ENCODE assay signal across 12 cellular contexts in the genomic region with DNA sequence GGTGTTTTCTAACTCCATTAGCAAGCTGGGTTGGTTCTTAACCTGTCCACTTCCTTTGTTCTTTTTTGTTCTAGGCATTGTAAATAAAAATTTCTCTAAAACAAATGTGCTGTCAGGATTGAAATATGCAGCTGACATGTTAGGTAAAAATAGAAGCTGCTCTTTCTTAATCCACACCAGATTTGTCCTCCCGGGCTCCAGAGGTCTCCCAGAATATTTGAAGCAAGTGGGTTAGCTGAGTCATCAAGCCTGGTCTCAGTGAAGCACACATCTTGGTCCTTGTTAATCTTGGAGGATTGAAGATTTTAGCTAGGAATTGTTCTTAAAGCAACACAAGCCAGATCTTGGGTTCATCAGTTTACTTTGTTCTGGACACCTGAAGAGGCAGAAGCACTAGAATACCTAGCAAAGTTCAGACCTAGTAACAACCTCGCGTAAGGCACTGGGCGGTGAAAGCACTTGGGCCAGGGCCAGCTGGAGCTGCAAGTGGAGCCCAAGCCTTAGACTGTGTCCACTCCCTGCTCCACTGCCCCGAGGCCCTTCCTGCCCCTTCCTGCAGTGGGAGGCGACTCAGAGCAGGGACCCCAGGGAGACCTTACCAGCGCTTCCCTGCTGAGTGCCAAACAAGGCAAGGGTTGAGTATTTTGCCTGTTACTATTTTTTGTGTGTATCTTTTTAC. TPM values are rescaled to one million over a fixed set of nuclear protein-coding genes. Genes with fewer than 3 reads are reported as not detected.
DNase-seq lines count a peak whose midpoint lies in the region; ATAC-seq, FAIRE-seq and TF ChIP-seq lines count a peak whose summit lies in the region.
"Had no signal": no experiment of that assay in that cellular context is flagged by ENCODE, and none has a peak within 500 bp of the region (broad histone marks: within the 10 kb centered on the region; RNA-seq: fewer than 3 reads in every experiment).

No MANE protein-coding gene starts in this region.

- no peak overlapping the region for H3K4me3 Mint-ChIP-seq in activated CD8-positive, alpha-beta T cell treated with anti-CD3 and anti-CD28 coated beads, Interleukin-2, amount 10 ng/mL, durations not matched to agents 7 days and 5 days

- no peak overlapping the region for H3K4me3 ChIP-seq in cardiac muscle cell

- POLR2A ChIA-PET in activated CD8-positive, alpha-beta T cell treated with anti-CD3 and anti-CD28 coated beads, Interleukin-2, amount 10 ng/mL, durations not matched to agents 7 days and 5 days (lab: Charles Lee), result no interaction called here

- H3K27ac Mint-ChIP-seq in activated CD8-positive, alpha-beta T cell treated with anti-CD3 and anti-CD28 coated beads, Interleukin-2, amount 10 ng/mL, durations not matched to agents 7 days and 5 days, result no peak overlapping the region

- CTCF ChIA-PET in activated CD8-positive, alpha-beta T cell treated with anti-CD3 and anti-CD28 coated beads, Interleukin-2, amount 10 ng/mL, durations not matched to agents 7 days and 5 days (lab: Charles Lee), result interaction anchor here (1.1 kb wide), 1 partner anchor 10 kb away, joined by 4 read pairs; no protein-coding TSS in a partner anchor

- H3K4me1 Mint-ChIP-seq in activated CD8-positive, alpha-beta T cell treated with anti-CD3 and anti-CD28 coated beads, Interleukin-2, amount 10 ng/mL, durations not matched to agents 7 days and 5 days (ENCODE audit: low read depth), result peaks cover 6% of the 10 kb centered on the region

- peaks cover 28% of the 10 kb centered on the region for H3K36me3 ChIP-seq in cardiac muscle cell

- no peak for ATAC-seq in activated CD8-positive, alpha-beta T cell treated with anti-CD3 and anti-CD28 coated beads, Interleukin-2, amount 10 ng/mL, durations not matched to agents 7 days and 5 days

- H3K27ac ChIP-seq in angular gyrus (ENCODE audit: low read depth, low read length), result peak overlapping the region; percentile 39
- H3K27ac ChIP-seq in cardiac muscle cell, result peak overlapping the region; percentile 92

- no peak for TF ChIP-seq CTCF in cardiac muscle cell (IDR thresholded peaks at IDR 0.05; ENCODE audit: low read depth, low read length)

- no peaks in the 10 kb centered on the region for H3K27me3 ChIP-seq in cardiac muscle cell

- no peaks in the 10 kb centered on the region for H3K27me3 Mint-ChIP-seq in activated CD8-positive, alpha-beta T cell treated with anti-CD3 and anti-CD28 coated beads, Interleukin-2, amount 10 ng/mL, durations not matched to agents 7 days and 5 days (ENCODE audit: low read depth)

- no peaks in the 10 kb centered on the region for H3K9me3 ChIP-seq in cardiac muscle cell (ENCODE audit: low read depth)

- no peak for TF ChIP-seq POLR2A in GM12891 (IDR thresholded peaks at IDR 0.05; ENCODE audit: low read depth, low read length)

- no peaks in the 10 kb centered on the region for H3K9me3 Mint-ChIP-seq in activated CD8-positive, alpha-beta T cell treated with anti-CD3 and anti-CD28 coated beads, Interleukin-2, amount 10 ng/mL, durations not matched to agents 7 days and 5 days (ENCODE audit: insufficient read depth)

- peak; percentile 37 for DNase-seq in ELR (ENCODE audit: low read depth)
- peak; percentile 66 to 76 for DNase-seq in cardiac muscle cell (ENCODE audit: low read depth in 1 of 2, low spot score in 1 of 2)
- DNase-seq in renal cortical epithelial cell (ENCODE audit: low read depth), result peak; percentile 73
- DNase-seq in activated gamma-delta T cell treated with Interleukin-2 at 50 U/mL for 16 hours, result no peak
- DNase-seq in activated CD4-positive, alpha-beta T cell treated with anti-CD3 and anti-CD28 coated beads, Interleukin-2, amount 50 U/mL, for 48 hours, result no peak
- no peak for DNase-seq in GM12891 (ENCODE audit: insufficient read length, low spot score)
- DNase-seq in activated CD8-positive, alpha-beta T cell treated with anti-CD3 and anti-CD28 coated beads, Interleukin-2, amount 10 ng/mL, durations not matched to agents 7 days and 5 days, result no peak
- DNase-seq: activated CD4-positive, alpha-beta T cell treated with anti-CD3 and anti-CD28 coated beads, Interleukin-2, amount 50 U/mL, for 1 hour; DMS153; NCI-H748 treated with DMSO at 0.1 percent for 48 hours; small intestine had no signal

- FAIRE-seq in GM12891 (lab: Jason Lieb, UNC), result no peak
- FAIRE-seq: small intestine had no signal

- H3K36me3 Mint-ChIP-seq in activated CD8-positive, alpha-beta T cell treated with anti-CD3 and anti-CD28 coated beads, Interleukin-2, amount 10 ng/mL, durations not matched to agents 7 days and 5 days (ENCODE audit: low read depth), result peaks cover 6% of the 10 kb centered on the region

- peaks cover 35% of the 10 kb centered on the region for H3K4me1 ChIP-seq in cardiac muscle cell (ENCODE audit: low read depth)

TF ChIP-seq in GM12891, 5 proteins besides CTCF, POLR2A, EP300 and RAD21:
- TF ChIP-seq POLR2AphosphoS5 (IDR thresholded peaks at IDR 0.05; ENCODE audit: low read depth, low read length) (no peak), POU2F2 (IDR thresholded peaks at IDR 0.05; ENCODE audit: low read depth, low read length) (no peak), TAF1 (IDR thresholded peaks at IDR 0.05; ENCODE audit: low read depth, low read length) (no peak), PAX5 (IDR thresholded peaks at IDR 0.05; ENCODE audit: insufficient read depth, low read length, severe bottlenecking) (no peak), SPI1 (IDR thresholded peaks at IDR 0.05; ENCODE audit: low read depth, low read length) (no peak)
TF ChIP-seq in GM12891: peak in this region for 0.

RNA-seq across cellular contexts. Expression of a gene that starts 36.5 kb away (rescaled TPM):
- total RNA-seq in cardiac muscle cell (32.8 and 41.0 TPM in 2 replicates), renal cortical epithelial cell (21.0 and 24.8 TPM in 2 replicates)
- 69.6 and 71.2 TPM in 2 replicates for polyA plus RNA-seq in cardiac muscle cell
- 2.3 TPM for polyA plus RNA-seq in GM12891 (2012; ENCODE audit: low read depth, missing spikeins)
- 1 to 10 TPM; 4.1 to 5.0 TPM for total RNA-seq in activated CD8-positive, alpha-beta T cell treated with anti-CD3 and anti-CD28 coated beads, Interleukin-2, amount 10 ng/mL, durations not matched to agents 7 days and 5 days

Comparison
In these comparisons a context has a peak if more than half of its experiments do, and no peak if none do; other contexts are left out.
1. DNase-seq: peak in ELR (single experiment), cardiac muscle cell (2 of 2) and renal cortical epithelial cell (single experiment); none in activated gamma-delta T cell treated with Interleukin-2 at 50 U/mL for 16 hours (single experiment), activated CD4-positive, alpha-beta T cell treated with anti-CD3 and anti-CD28 coated beads, Interleukin-2, amount 50 U/mL, for 48 hours (0 of 2), GM12891 (single experiment) and activated CD8-positive, alpha-beta T cell treated with anti-CD3 and anti-CD28 coated beads, Interleukin-2, amount 10 ng/mL, durations not matched to agents 7 days and 5 days (single experiment).